Comparison of ENCODE assay signal across 11 cellular contexts in the genomic region with DNA sequence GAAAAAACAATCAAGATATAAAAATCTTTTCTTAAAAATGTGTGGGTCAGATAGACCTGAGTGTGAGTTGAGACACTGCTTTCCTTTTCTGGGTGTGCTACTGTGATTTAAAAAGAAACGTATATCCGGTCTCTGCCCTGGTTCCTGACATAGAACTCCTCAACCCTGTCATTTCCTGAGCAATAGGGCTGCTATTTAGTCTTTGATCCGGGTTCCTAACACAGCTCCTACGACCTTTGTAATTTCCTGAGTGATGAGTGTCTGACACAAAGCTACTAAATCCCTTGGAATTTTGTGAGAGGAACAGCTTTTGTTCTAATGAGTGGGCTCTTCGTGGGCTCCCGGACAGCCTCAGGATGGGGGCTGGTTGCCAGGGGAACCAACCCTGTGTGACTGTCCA.
DNase-seq lines count a peak whose midpoint lies in the region; ATAC-seq and TF ChIP-seq lines count a peak whose summit lies in the region.
"Had no signal": no experiment of that assay in that cellular context is flagged by ENCODE, and none has a peak within 500 bp of the region (broad histone marks: within the 10 kb centered on the region; RNA-seq: fewer than 3 reads in every experiment).

No MANE protein-coding gene starts in this region.

- peak; percentile 18 for DNase-seq in HFFc6
- no peak for DNase-seq in body of pancreas
- no peak for DNase-seq in left colon
- no peak for DNase-seq in GM13977 (ENCODE audit: low spot score)
- no peak for DNase-seq in NK-92 (lab: John Stamatoyannopoulos, UW; ENCODE audit: unreplicated experiment)
- DNase-seq in NCI-H1694 (lab: John Stamatoyannopoulos, UW), result no peak
- DNase-seq: NCI-H1105 treated with DMSO at 0.1 percent for 48 hours had no signal

- peak overlapping the region; percentile 44 to 73 (median 68) for H3K4me2 ChIP-seq in BLaER1 treated with 17β-estradiol and CSF1 and Interleukin-3, amounts not matched to agents 10 nM and 100 nM

- ATAC-seq in body of pancreas (peak; percentile 40), left colon (peak; percentile 92), GM21390 (IDR thresholded peaks at IDR 0.05; ENCODE audit: unreplicated experiment) (no peak)

- in situ Hi-C loops in GM13977 (cut with MboI; ENCODE audit: low pct_unique_long_range_greater_than_20kb, low sequenced_read_pairs, unreplicated experiment), result no loop called here

- peak overlapping the region; percentile 39; the same call in 1 of the 2 replicates for H3K4me3 Mint-ChIP-seq in HFFc6

- intact Hi-C loops in body of pancreas (cut with DNase I) (no loop called here), left colon (cut with DNase I, micrococcal nuclease) (loop anchor here in 1 of 2 donors (10.0 kb wide), 1 partner anchor 154 kb away; no protein-coding TSS in a partner anchor)

- H4K20me1 ChIP-seq in BLaER1 treated with 17β-estradiol and CSF1 and Interleukin-3, amounts not matched to agents 10 nM and 100 nM, result no peaks in the 10 kb centered on the region

- 47 to 49% methylated on average over 6 of the region's 6 CpGs for WGBS in body of pancreas, 2 donors

- H3K27ac Mint-ChIP-seq in HFFc6, result peak overlapping the region; percentile 83

- H3K4me3 ChIP-seq in BLaER1 treated with 17β-estradiol and CSF1 and Interleukin-3, amounts not matched to agents 10 nM and 100 nM, result no peak overlapping the region
- H3K4me3 ChIP-seq in body of pancreas, result no peak overlapping the region
- H3K4me3 ChIP-seq: ascending aorta, lung had no signal

- H3K36me3 Mint-ChIP-seq in HFFc6 (ENCODE audit: low read depth), result peaks cover 5% of the 10 kb centered on the region; the same call in 1 of the 2 replicates

- 0 out of 22 replicates have a peak overlapping the region, but pooled peaks of 1 of the 11 experiments have one; percentile 1 for H3K9ac ChIP-seq in BLaER1 treated with 17β-estradiol and CSF1 and Interleukin-3, amounts not matched to agents 10 nM and 100 nM

- TF ChIP-seq CTCF in HFFc6 (IDR thresholded peaks at IDR 0.05) (no peak), body of pancreas (IDR thresholded peaks at IDR 0.05) (no peak), GM13977 (IDR thresholded peaks at IDR 0.05; ENCODE audit: extremely low read depth, insufficient read depth, missing control alignments) (no peak)

- no peaks in the 10 kb centered on the region for H3K9me3 Mint-ChIP-seq in HFFc6

- H3K27ac ChIP-seq in BLaER1 treated with 17β-estradiol and CSF1 and Interleukin-3, amounts not matched to agents 10 nM and 100 nM, result peak overlapping the region in 7 of 11 experiments; percentile 25 to 56 (median 38); a peak in 9 of 22 replicates
- peak overlapping the region in 2 of 4 donors; percentile 29 to 43 for H3K27ac ChIP-seq in body of pancreas

- H3K4me1 Mint-ChIP-seq in HFFc6 (ENCODE audit: low read depth), result peaks cover 27% of the 10 kb centered on the region

- no peak for TF ChIP-seq POLR2A in body of pancreas (IDR thresholded peaks at IDR 0.05)

- no peaks in the 10 kb centered on the region for H3K27me3 Mint-ChIP-seq in HFFc6 (ENCODE audit: insufficient read depth)

- peaks cover 3 to 27% (median 22%) of the 10 kb centered on the region in 11 experiments; a peak in 19 of 22 replicates for H3K36me3 ChIP-seq in BLaER1 treated with 17β-estradiol and CSF1 and Interleukin-3, amounts not matched to agents 10 nM and 100 nM
- H3K36me3 ChIP-seq in body of pancreas (replicated peaks in 1 of 2; ENCODE audit: insufficient read depth in 1 of 2, low read depth in 2 of 2), result no peaks in the 10 kb centered on the region

- peaks cover 0 to 5% (median 0%) of the 10 kb centered on the region in 11 experiments; a peak in 1 of 22 replicates for H3K9me3 ChIP-seq in BLaER1 treated with 17β-estradiol and CSF1 and Interleukin-3, amounts not matched to agents 10 nM and 100 nM (replicated peaks in 1 of 11)
- H3K9me3 ChIP-seq in body of pancreas, result no peaks in the 10 kb centered on the region
- H3K9me3 ChIP-seq: ascending aorta had no signal

- H3K4me1 ChIP-seq in BLaER1 treated with 17β-estradiol and CSF1 and Interleukin-3, amounts not matched to agents 10 nM and 100 nM, result peaks cover 19 to 39% (median 28%) of the 10 kb centered on the region in 10 experiments
- H3K4me1 ChIP-seq in body of pancreas, result peaks cover 15% of the 10 kb centered on the region

- H3K27me3 ChIP-seq in BLaER1 treated with 17β-estradiol and CSF1 and Interleukin-3, amounts not matched to agents 10 nM and 100 nM, result no peaks in the 10 kb centered on the region
- no peaks in the 10 kb centered on the region for H3K27me3 ChIP-seq in body of pancreas
- H3K27me3 ChIP-seq: ascending aorta had no signal
